ENCODE assay signal across 12 cellular contexts in the genomic region with DNA sequence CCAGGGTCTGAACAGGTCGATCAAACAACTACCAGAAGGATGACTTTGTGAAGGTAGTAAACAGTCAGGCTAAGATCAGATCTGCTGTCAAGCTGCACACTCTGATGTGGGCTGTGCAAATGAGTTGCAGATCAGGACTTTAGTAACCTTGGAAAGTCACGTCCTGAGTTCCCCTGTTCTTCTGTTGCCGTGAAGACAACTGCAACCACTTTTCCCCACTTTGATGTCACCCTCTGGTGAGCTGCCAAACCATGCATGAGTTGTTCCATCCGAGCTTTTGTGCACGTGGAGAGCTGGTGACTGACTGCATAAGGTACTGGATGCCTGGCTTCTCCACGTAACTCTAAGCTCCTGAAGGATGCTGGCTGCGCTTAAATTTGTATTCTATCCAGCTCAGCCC.
A peak's percentile ranks its signal among the peaks of the same experiment; 100 is the strongest.
DNase-seq lines count a peak whose midpoint lies in the region; TF ChIP-seq lines count a peak whose summit lies in the region.
"Had no signal": no experiment of that assay in that cellular context is flagged by ENCODE, and none has a peak within 500 bp of the region (broad histone marks: within the 10 kb centered on the region; RNA-seq: fewer than 3 reads in every experiment).

No MANE protein-coding gene starts in this region.

- intact Hi-C loops in colonic mucosa (cut with DNase I), result no loop called here

- H3K9me3 ChIP-seq in colonic mucosa, result no peaks in the 10 kb centered on the region

- no peak for TF ChIP-seq CTCF in colonic mucosa (IDR thresholded peaks at IDR 0.05)

- no peaks in the 10 kb centered on the region for H3K27me3 ChIP-seq in colonic mucosa

- H3K36me3 ChIP-seq in colonic mucosa, result no peaks in the 10 kb centered on the region

- H3K9ac ChIP-seq in colonic mucosa (ENCODE audit: low read depth in 2 of 2, low read length in 2 of 2), result no peak overlapping the region

- no peak overlapping the region for H3K27ac ChIP-seq in colonic mucosa

- peak; percentile 13 to 37 for DNase-seq in activated CD4-positive, alpha-beta T cell treated with anti-CD3 and anti-CD28 coated beads for 24 hours (ENCODE audit: low read depth in 2 of 2)
- DNase-seq in activated CD4-positive, alpha-beta T cell treated with anti-CD3 and anti-CD28 coated beads, Interleukin-2, amount 50 U/mL, for 1 hour, result no peak
- DNase-seq in NCI-H2029 (lab: John Stamatoyannopoulos, UW) (peak; percentile 11), colonic mucosa (peak; percentile 3), NCI-H82 (lab: John Stamatoyannopoulos, UW) (no peak), NK-92 (lab: John Stamatoyannopoulos, UW; ENCODE audit: unreplicated experiment) (no peak), NCI-H2107 (lab: John Stamatoyannopoulos, UW) (no peak)
- DNase-seq in stimulated activated CD4-positive, alpha-beta T cell treated with anti-CD3 and anti-CD28 coated beads, TNF-alpha, amount 100 ng/mL, for 4 hours (ENCODE audit: low read depth in 3 of 3), result peak in 2 of 3 experiments; percentile 5 to 15
- DNase-seq: 8988T; activated effector memory CD4-positive, alpha-beta T cell treated with Interleukin-2 at 50 U/mL for 16 hours; hypothalamus; T-helper 17 cell had no signal

- no peaks in the 10 kb centered on the region for H3K4me1 ChIP-seq in colonic mucosa

- no peak overlapping the region for H3K4me3 ChIP-seq in colonic mucosa

Comparison
In these comparisons a context has a peak if more than half of its experiments do, and no peak if none do; other contexts are left out.
1. DNase-seq: peak in activated CD4-positive, alpha-beta T cell treated with anti-CD3 and anti-CD28 coated beads for 24 hours (2 of 2), NCI-H2029 (single experiment), colonic mucosa (single experiment) and stimulated activated CD4-positive, alpha-beta T cell treated with anti-CD3 and anti-CD28 coated beads, TNF-alpha, amount 100 ng/mL, for 4 hours (2 of 3); none in activated CD4-positive, alpha-beta T cell treated with anti-CD3 and anti-CD28 coated beads, Interleukin-2, amount 50 U/mL, for 1 hour (single experiment), NCI-H82 (single experiment), NK-92 (single experiment) and NCI-H2107 (single experiment).